In the genomic region with DNA sequence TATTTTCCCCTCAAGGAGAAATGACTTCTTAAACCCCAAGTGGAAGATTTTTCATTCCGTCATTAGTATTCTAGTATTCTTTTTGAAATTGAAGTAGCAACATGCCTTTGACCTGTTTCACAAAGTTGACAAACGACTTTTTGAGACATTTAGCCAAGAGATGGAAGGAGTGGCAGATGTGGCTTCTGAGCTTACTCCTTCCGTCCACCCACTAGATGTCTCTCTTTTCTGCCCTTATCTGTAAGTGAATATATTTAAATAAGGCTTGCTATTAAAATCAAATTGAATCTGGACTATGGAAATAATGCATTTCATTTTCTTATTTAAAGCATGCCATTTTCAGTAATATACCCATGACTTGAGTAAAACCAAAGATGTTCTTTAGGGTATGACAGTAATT, we compare ENCODE assay signal across 1 cellular context.
TF ChIP-seq lines count a peak whose summit lies in the region.

No MANE protein-coding gene starts in this region.

TF ChIP-seq in GM23338, 12 proteins besides CTCF, POLR2A, EP300 and RAD21 (continued from another document):
- TF ChIP-seq STAT1 (IDR thresholded peaks at IDR 0.05; ENCODE audit: unreplicated experiment): no peak
